ENCODE assay signal across 8 cellular contexts in genomic region chr1:85580046-85580411, GRCh38. TPM values are rescaled to one million over a fixed set of nuclear protein-coding genes. Genes with fewer than 3 reads are reported as not detected.
A peak's percentile ranks its signal among the peaks of the same experiment; 100 is the strongest.
DNase-seq lines count a peak whose midpoint lies in the region; ATAC-seq, FAIRE-seq and TF ChIP-seq lines count a peak whose summit lies in the region.

No MANE protein-coding gene starts in this region.

- no peak for TF ChIP-seq CTCF in esophagus squamous epithelium (IDR thresholded peaks at IDR 0.05)
- TF ChIP-seq CTCF in ovary (IDR thresholded peaks at IDR 0.05), result no peak

- no peak for TF ChIP-seq EP300 in ovary (IDR thresholded peaks at IDR 0.05)

- no peaks in the 10 kb centered on the region for H3K9me3 ChIP-seq in esophagus squamous epithelium
- H3K9me3 ChIP-seq in ovary, result no peaks in the 10 kb centered on the region

- intact Hi-C loops in esophagus squamous epithelium (cut with DNase I), result loop anchor here (5.0 to 10.0 kb wide), 3 partner anchors 75 to 273 kb away; partner anchors contain the start of gene ZNHIT6
- intact Hi-C loops in ovary (cut with DNase I), result loop anchor here in 1 of 4 donors (10.0 kb wide), 1 partner anchor 275 kb away; no protein-coding TSS in a partner anchor

- peaks cover 5 to 87% (median 14%) of the 10 kb centered on the region in 3 donors for H3K4me1 ChIP-seq in esophagus squamous epithelium
- H3K4me1 ChIP-seq in ovary (ENCODE audit: insufficient read depth), result peaks cover 5% of the 10 kb centered on the region

- H3K36me3 ChIP-seq in esophagus squamous epithelium, result peaks cover 0 to 9% (median 0%) of the 10 kb centered on the region in 3 donors
- no peaks in the 10 kb centered on the region for H3K36me3 ChIP-seq in ovary

- 0% methylated on average over 8 of the region's 11 CpGs for WGBS in esophagus squamous epithelium, 2 donors
- 1 to 2% (median 2%) methylated on average over 11 of the region's 11 CpGs for WGBS in ovary, 3 donors

- H3K4me3 ChIP-seq in esophagus squamous epithelium, result peak overlapping the region; percentile 73 to 83 (median 80)
- H3K4me3 ChIP-seq in ovary, result peak overlapping the region; percentile 87

- ATAC-seq in GM21717 (IDR thresholded peaks at IDR 0.05; ENCODE audit: unreplicated experiment), result no peak
- ATAC-seq in GM18517 (IDR thresholded peaks at IDR 0.05; ENCODE audit: unreplicated experiment), result no peak
- ATAC-seq in HG03108 (IDR thresholded peaks at IDR 0.05; ENCODE audit: unreplicated experiment), result no peak

- no peak for FAIRE-seq in RCC 7860 (lab: Jason Lieb, UNC)

- peaks cover 0 to 49% (median 0%) of the 10 kb centered on the region in 4 donors for H3K27me3 ChIP-seq in esophagus squamous epithelium
- no peaks in the 10 kb centered on the region for H3K27me3 ChIP-seq in ovary

- H3K27ac ChIP-seq in esophagus squamous epithelium (peak overlapping the region; percentile 89 to 99 (median 94)), ovary (peak overlapping the region; percentile 6 to 50)

- TF ChIP-seq POLR2A in esophagus squamous epithelium (IDR thresholded peaks at IDR 0.05) (no peak), ovary (IDR thresholded peaks at IDR 0.05) (no peak)

- peak; percentile 60 for DNase-seq in GM04504 (ENCODE audit: low read depth)
- peak; percentile 76 for DNase-seq in RCC 7860 (ENCODE audit: low spot score)
- no peak for DNase-seq in esophagus squamous epithelium (lab: John Stamatoyannopoulos, UW)
- peak; percentile 18 to 50 (median 41) for DNase-seq in ovary
- no peak for DNase-seq in stimulated activated CD4-positive, alpha-beta T cell treated with anti-CD3 and anti-CD28 coated beads, Interleukin-4, amount 100 ng/mL, for 1 hour

RNA-seq across cellular contexts. Expression of gene CCN1, which starts 0.5 kb away (rescaled TPM):
- 10 to 100 TPM in 1 of 4 donors, 1 to 10 TPM in 3; 4.5 to 15.1 (median 8.0) TPM for total RNA-seq in esophagus squamous epithelium
- 100 to 1,000 TPM in 2 of 7 donors, 10 to 100 TPM in 5; 14.3 to 247 (median 45.9) TPM for total RNA-seq in ovary
- 100 to 1,000 TPM in 1 of 2 donors, 10 to 100 TPM in 1; 43.9 to 197 TPM for polyA plus RNA-seq in ovary

Comparison
In these comparisons a context has a peak if more than half of its experiments do, and no peak if none do; other contexts are left out.
1. DNase-seq: peak in GM04504 (single experiment), RCC 7860 (single experiment) and ovary (5 of 5); none in esophagus squamous epithelium (single experiment) and stimulated activated CD4-positive, alpha-beta T cell treated with anti-CD3 and anti-CD28 coated beads, Interleukin-4, amount 100 ng/mL, for 1 hour (single experiment).